ENCODE assay signal across 13 cellular contexts in genomic region chr7:80324032-80324431, GRCh38.
DNase-seq lines count a peak whose midpoint lies in the region; ATAC-seq and FAIRE-seq lines count a peak whose summit lies in the region.
"Had no signal": no experiment of that assay in that cellular context is flagged by ENCODE, and none has a peak within 500 bp of the region (broad histone marks: within the 10 kb centered on the region; RNA-seq: fewer than 3 reads in every experiment).

No MANE protein-coding gene starts in this region.

- peak; percentile 82 for FAIRE-seq in RCC 7860 (lab: Jason Lieb, UNC)

- DNase-seq in HCEC 1CT = peak; percentile 76
- DNase-seq in RCC 7860 (ENCODE audit: low spot score) = peak; percentile 93
- DNase-seq in epithelial cell of prostate (ENCODE audit: low read depth, low spot score) = peak; percentile 76
- peak; percentile 81 for DNase-seq in renal cortical epithelial cell (ENCODE audit: low read depth)
- no peak for DNase-seq in left ventricle myocardium superior
- DNase-seq in activated naive CD8-positive, alpha-beta T cell treated with anti-CD3 and anti-CD28 coated beads for 36 hours = no peak
- DNase-seq in DMS79 treated with DMSO at 0.1 percent for 48 hours (lab: John Stamatoyannopoulos, UW) = no peak
- DNase-seq in NCI-H1930 (lab: John Stamatoyannopoulos, UW) = no peak
- DNase-seq: activated B cell treated with CpG ODN at 0.5 μM for 24 hours; activated naive CD8-positive, alpha-beta T cell treated with anti-CD3 and anti-CD28 coated beads, Interleukin-2, amount 50 U/mL, for 24 hours; CD4-positive, alpha-beta memory T cell; left lung; testis had no signal

- H3K27me3 Mint-ChIP-seq in activated naive CD8-positive, alpha-beta T cell treated with anti-CD3 and anti-CD28 coated beads for 36 hours = no peaks in the 10 kb centered on the region
- H3K27me3 Mint-ChIP-seq: activated B cell treated with CpG ODN at 0.5 μM for 24 hours; CD4-positive, alpha-beta memory T cell had no signal

- peaks cover 5% of the 10 kb centered on the region for H3K9me3 Mint-ChIP-seq in activated naive CD8-positive, alpha-beta T cell treated with anti-CD3 and anti-CD28 coated beads for 36 hours
- H3K9me3 Mint-ChIP-seq: activated B cell treated with CpG ODN at 0.5 μM for 24 hours had no signal

- ATAC-seq in left ventricle myocardium superior = no peak
- ATAC-seq: activated naive CD8-positive, alpha-beta T cell treated with anti-CD3 and anti-CD28 coated beads, Interleukin-2, amount 50 U/mL, for 24 hours; left lung had no signal

- H3K36me3 Mint-ChIP-seq in activated naive CD8-positive, alpha-beta T cell treated with anti-CD3 and anti-CD28 coated beads for 36 hours = no peaks in the 10 kb centered on the region
- H3K36me3 Mint-ChIP-seq: CD4-positive, alpha-beta memory T cell had no signal

- intact Hi-C loops in left ventricle myocardium superior (cut with micrococcal nuclease) = no loop called here

- H3K4me3 Mint-ChIP-seq in activated naive CD8-positive, alpha-beta T cell treated with anti-CD3 and anti-CD28 coated beads for 36 hours = no peak overlapping the region
- H3K4me3 Mint-ChIP-seq: activated B cell treated with CpG ODN at 0.5 μM for 24 hours; activated naive CD8-positive, alpha-beta T cell treated with anti-CD3 and anti-CD28 coated beads, Interleukin-2, amount 50 U/mL, for 24 hours; CD4-positive, alpha-beta memory T cell had no signal

- H3K27ac ChIP-seq in epithelial cell of prostate = peak overlapping the region; percentile 22
- H3K27ac ChIP-seq: left lung, testis had no signal

- no peak overlapping the region for H3K27ac Mint-ChIP-seq in activated naive CD8-positive, alpha-beta T cell treated with anti-CD3 and anti-CD28 coated beads for 36 hours
- H3K27ac Mint-ChIP-seq: activated B cell treated with CpG ODN at 0.5 μM for 24 hours; activated naive CD8-positive, alpha-beta T cell treated with anti-CD3 and anti-CD28 coated beads, Interleukin-2, amount 50 U/mL, for 24 hours had no signal

- H3K4me1 Mint-ChIP-seq in activated naive CD8-positive, alpha-beta T cell treated with anti-CD3 and anti-CD28 coated beads for 36 hours = no peaks in the 10 kb centered on the region
- H3K4me1 Mint-ChIP-seq: activated B cell treated with CpG ODN at 0.5 μM for 24 hours; activated naive CD8-positive, alpha-beta T cell treated with anti-CD3 and anti-CD28 coated beads, Interleukin-2, amount 50 U/mL, for 24 hours; CD4-positive, alpha-beta memory T cell had no signal

Comparison
In these comparisons a context has a peak if more than half of its experiments do, and no peak if none do; other contexts are left out.
1. DNase-seq: peak in HCEC 1CT (single experiment), RCC 7860 (single experiment), epithelial cell of prostate (single experiment) and renal cortical epithelial cell (single experiment); none in left ventricle myocardium superior (single experiment), activated naive CD8-positive, alpha-beta T cell treated with anti-CD3 and anti-CD28 coated beads for 36 hours (single experiment), DMS79 treated with DMSO at 0.1 percent for 48 hours (single experiment) and NCI-H1930 (0 of 2).